Comparison of ENCODE assay signal across 20 cellular contexts in the genomic region with DNA sequence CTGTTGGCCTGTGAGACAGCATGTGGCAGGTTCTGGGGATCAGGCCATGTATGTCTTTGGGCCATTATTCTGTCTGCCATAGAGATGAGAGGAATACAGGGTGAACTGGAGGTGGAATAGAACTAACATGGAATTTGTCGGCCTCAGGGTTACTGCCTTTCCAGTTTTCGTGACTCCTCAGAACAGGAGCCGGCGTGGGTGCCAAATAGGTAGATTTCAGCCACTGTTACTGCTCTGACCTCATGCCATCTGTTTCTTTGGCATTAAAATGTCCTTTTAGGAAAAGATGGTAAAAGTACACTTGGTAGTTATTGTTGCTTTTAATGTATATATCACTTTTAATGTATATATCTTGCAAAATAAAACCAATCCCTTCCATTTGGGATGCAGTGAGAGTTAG.
DNase-seq lines count a peak whose midpoint lies in the region; ATAC-seq, FAIRE-seq and TF ChIP-seq lines count a peak whose summit lies in the region.
"Had no signal": no experiment of that assay in that cellular context is flagged by ENCODE, and none has a peak within 500 bp of the region (broad histone marks: within the 10 kb centered on the region; RNA-seq: fewer than 3 reads in every experiment).

No MANE protein-coding gene starts in this region.

- no peaks in the 10 kb centered on the region for H4K20me1 ChIP-seq in K562 (replicated peaks; ENCODE audit: control insufficient read depth, insufficient read depth, low read length)

- no peak overlapping the region for H3K4me3 Mint-ChIP-seq in CD14-positive monocyte
- H3K4me3 Mint-ChIP-seq: CD4-positive, alpha-beta T cell had no signal

- peak overlapping the region in 4 of 7 donors; percentile 1 to 56 (median 26) for H3K27ac Mint-ChIP-seq in CD14-positive monocyte
- H3K27ac Mint-ChIP-seq: CD4-positive, alpha-beta T cell had no signal

- TF ChIP-seq POLR2A in K562 (conservative IDR thresholded peaks at IDR 0.05): no peak
- no peak for TF ChIP-seq POLR2A in suprapubic skin (IDR thresholded peaks at IDR 0.05)
- TF ChIP-seq POLR2A in erythroblast (IDR thresholded peaks at IDR 0.05; ENCODE audit: low read length): no peak

- in situ Hi-C loops in G401 (cut with HindIII; ENCODE audit: low sequenced_read_pairs): no loop called here
- in situ Hi-C loops in K562 (cut with MboI): no loop called here

- H3K36me3 ChIP-seq in K562 (ENCODE audit: control insufficient read depth, insufficient read depth, low read length) (no peaks in the 10 kb centered on the region), small intestine (ENCODE audit: control insufficient read depth in 2 of 2, insufficient read depth in 2 of 2, low read length in 2 of 2) (no peaks in the 10 kb centered on the region), suprapubic skin (no peaks in the 10 kb centered on the region)
- H3K36me3 ChIP-seq: BE2C, HAP-1 had no signal

- no peak for ATAC-seq in K562
- ATAC-seq in GM19395 (IDR thresholded peaks at IDR 0.05; ENCODE audit: unreplicated experiment): no peak
- ATAC-seq in SK-N-SH treated with all-trans-retinoic acid at 6 μM for 48 hours: no peak

- H3K4me1 ChIP-seq in K562 (replicated peaks in 1 of 2; ENCODE audit: control insufficient read depth in 2 of 2, insufficient read depth in 2 of 2, low read length in 2 of 2) (peaks cover 0 to 20% of the 10 kb centered on the region in 2 experiments; a peak in 2 of 5 replicates), small intestine (ENCODE audit: control insufficient read depth in 2 of 2, insufficient read depth in 1 of 2, low read depth in 1 of 2, low read length in 1 of 2) (no peaks in the 10 kb centered on the region), suprapubic skin (peaks cover 10% of the 10 kb centered on the region)
- H3K4me1 ChIP-seq: BE2C, HAP-1 had no signal

- intact Hi-C loops in CD14-positive monocyte (cut with micrococcal nuclease): no loop called here
- intact Hi-C loops in K562 (cut with micrococcal nuclease): no loop called here

- BruUV-seq in K562 (replicated peaks; lab: Mats Ljungman, UMichigan): no TSS peak

- no peaks in the 10 kb centered on the region for H3K79me2 ChIP-seq in K562 (ENCODE audit: control insufficient read depth, insufficient read depth, low read length)

- no peak for TF ChIP-seq RAD21 in K562 (CRISPR knock-in tag; conservative IDR thresholded peaks at IDR 0.05 in 1 of 2, IDR thresholded peaks at IDR 0.05 in 1 of 2)

- no peaks in the 10 kb centered on the region for H3K36me3 Mint-ChIP-seq in CD14-positive monocyte

- H2AFZ ChIP-seq in K562 (ENCODE audit: low read depth, low read length): peak overlapping the region; percentile 56
- H2AFZ ChIP-seq: GM23248 had no signal

- POLR2A ChIA-PET in K562 (lab: Yijun Ruan, JAX): no interaction called here

- TF ChIP-seq EP300 in K562 (IDR thresholded peaks at IDR 0.05; ENCODE audit: low read length) (no peak), suprapubic skin (IDR thresholded peaks at IDR 0.05) (no peak)

- H3K4me2 ChIP-seq in K562 (ENCODE audit: insufficient read depth, low read length): no peak overlapping the region

- H3K9me3 Mint-ChIP-seq in CD14-positive monocyte: peaks cover 0 to 2% (median 0%) of the 10 kb centered on the region in 7 donors
- H3K9me3 Mint-ChIP-seq: CD4-positive, alpha-beta T cell had no signal

- peaks cover 0 to 13% (median 9%) of the 10 kb centered on the region in 3 donors for H3K27me3 Mint-ChIP-seq in CD14-positive monocyte (ENCODE audit: low read depth in 3 of 3)

- H3K9me1 ChIP-seq in K562 (ENCODE audit: control insufficient read depth, insufficient read depth, low read length): no peaks in the 10 kb centered on the region

- H3K4me3 ChIP-seq in K562 (no peak overlapping the region), small intestine (ENCODE audit: low read depth in 1 of 2, low read length in 2 of 2) (no peak overlapping the region), suprapubic skin (no peak overlapping the region)
- H3K4me3 ChIP-seq: GM23248, HAP-1 had no signal

- 93% methylated on average over 4 of the region's 4 CpGs for WGBS in K562 (ENCODE audit: insufficient coverage, low coverage, missing lambda C conversion rate)
- WGBS in small intestine, 3 donors: 98% methylated on average over 4 of the region's 4 CpGs
- 85% methylated on average over 4 of the region's 4 CpGs for WGBS in suprapubic skin

- H3K4me1 Mint-ChIP-seq in CD14-positive monocyte: peaks cover 28% of the 10 kb centered on the region

- TF ChIP-seq CTCF in CD14-positive monocyte (IDR thresholded peaks at IDR 0.05) (no peak), K562 (IDR thresholded peaks at IDR 0.05 in 2 of 3, conservative IDR thresholded peaks at IDR 0.05 in 1 of 3; ENCODE audit: insufficient read depth in 2 of 3, low read depth in 1 of 3, low read length in 3 of 3) (no peak), suprapubic skin (IDR thresholded peaks at IDR 0.05) (no peak)

- CTCF ChIA-PET in K562 (lab: Yijun Ruan, JAX; ENCODE audit: low intra/inter-chr PET ratio): no interaction called here

- no peak for DNase-seq in CD14-positive monocyte (ENCODE audit: low spot score)
- DNase-seq in G401 (ENCODE audit: low spot score): peak; percentile 80
- DNase-seq in K562 (ENCODE audit: extremely low read depth in 1 of 4, low spot score in 3 of 4): no peak
- peak; percentile 3 for DNase-seq in small intestine
- DNase-seq in suprapubic skin (ENCODE audit: low spot score in 2 of 2): no peak
- DNase-seq in erythroblast (lab: John Stamatoyannopoulos, UW): no peak
- DNase-seq: 8988T; BE2C; CD4-positive, alpha-beta T cell; DMS 273 treated with DMSO at 0.1 percent for 48 hours; DMS53; DND-41; EL; GM23248 had no signal

- FAIRE-seq in K562 (lab: Jason Lieb, UNC) (no peak), small intestine (lab: Jason Lieb, UNC) (no peak)
- FAIRE-seq: G401.6, GM12891, GM19239 had no signal

- H3K9me3 ChIP-seq in K562 (replicated peaks; ENCODE audit: control insufficient read depth, insufficient read depth, low read depth, low read length) (no peaks in the 10 kb centered on the region), small intestine (ENCODE audit: control insufficient read depth, low read depth) (no peaks in the 10 kb centered on the region), suprapubic skin (no peaks in the 10 kb centered on the region)
- H3K9me3 ChIP-seq: BE2C, HAP-1 had no signal

- H3K9ac ChIP-seq in K562 (ENCODE audit: insufficient read depth in 1 of 2, low read depth in 2 of 2, low read length in 2 of 2): no peak overlapping the region; a peak in 1 of 4 replicates
- H3K9ac ChIP-seq: GM23248 had no signal

- H3K27me3 ChIP-seq in K562 (ENCODE audit: control insufficient read depth in 2 of 2, insufficient read depth in 2 of 2, low read length in 2 of 2): no peaks in the 10 kb centered on the region
- no peaks in the 10 kb centered on the region for H3K27me3 ChIP-seq in small intestine (ENCODE audit: control insufficient read depth in 2 of 2, insufficient read depth in 2 of 2, low read length in 2 of 2)
- no peaks in the 10 kb centered on the region for H3K27me3 ChIP-seq in suprapubic skin
- H3K27me3 ChIP-seq: BE2C had no signal

- H3K27ac ChIP-seq in K562 (ENCODE audit: extremely low read depth, low read depth, low read length): no peak overlapping the region
- H3K27ac ChIP-seq in small intestine (ENCODE audit: low read depth in 1 of 2, low read length in 1 of 2): no peak overlapping the region
- H3K27ac ChIP-seq in suprapubic skin: no peak overlapping the region
- H3K27ac ChIP-seq: GM23248 had no signal

TF ChIP-seq in K562, 482 proteins besides CTCF, POLR2A, EP300 and RAD21:
- TF ChIP-seq ZKSCAN1 (IDR thresholded peaks at IDR 0.05; ENCODE audit: low read depth, low read length): no peak

TF ChIP-seq in SK-N-SH treated with all-trans-retinoic acid at 6 μM for 48 hours, 23 proteins besides CTCF, POLR2A, EP300 and RAD21:
- TF ChIP-seq TCF4 (CRISPR knock-in tag; IDR thresholded peaks at IDR 0.05; ENCODE audit: borderline replicate concordance): no peak
- TF ChIP-seq, protein P1, sequence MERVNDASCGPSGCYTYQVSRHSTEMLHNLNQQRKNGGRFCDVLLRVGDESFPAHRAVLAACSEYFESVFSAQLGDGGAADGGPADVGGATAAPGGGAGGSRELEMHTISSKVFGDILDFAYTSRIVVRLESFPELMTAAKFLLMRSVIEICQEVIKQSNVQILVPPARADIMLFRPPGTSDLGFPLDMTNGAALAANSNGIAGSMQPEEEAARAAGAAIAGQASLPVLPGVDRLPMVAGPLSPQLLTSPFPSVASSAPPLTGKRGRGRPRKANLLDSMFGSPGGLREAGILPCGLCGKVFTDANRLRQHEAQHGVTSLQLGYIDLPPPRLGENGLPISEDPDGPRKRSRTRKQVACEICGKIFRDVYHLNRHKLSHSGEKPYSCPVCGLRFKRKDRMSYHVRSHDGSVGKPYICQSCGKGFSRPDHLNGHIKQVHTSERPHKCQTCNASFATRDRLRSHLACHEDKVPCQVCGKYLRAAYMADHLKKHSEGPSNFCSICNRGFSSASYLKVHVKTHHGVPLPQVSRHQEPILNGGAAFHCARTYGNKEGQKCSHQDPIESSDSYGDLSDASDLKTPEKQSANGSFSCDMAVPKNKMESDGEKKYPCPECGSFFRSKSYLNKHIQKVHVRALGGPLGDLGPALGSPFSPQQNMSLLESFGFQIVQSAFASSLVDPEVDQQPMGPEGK (CRISPR knock-in tag; IDR thresholded peaks at IDR 0.05; ENCODE audit: borderline replicate concordance): no peak
- TF ChIP-seq ARNTL (CRISPR knock-in tag; IDR thresholded peaks at IDR 0.05; ENCODE audit: borderline replicate concordance, low read depth): no peak

Comparison
In these comparisons a context has a peak if more than half of its experiments do, and no peak if none do; other contexts are left out.
1. DNase-seq: peak in G401 (single experiment) and small intestine (single experiment); none in CD14-positive monocyte (single experiment), K562 (0 of 4), suprapubic skin (0 of 2) and erythroblast (0 of 2).